Comparison of ENCODE assay signal across 17 cellular contexts in genomic region chr2:143684731-143685364, GRCh38.
DNase-seq lines count a peak whose midpoint lies in the region; ATAC-seq and TF ChIP-seq lines count a peak whose summit lies in the region.
"Had no signal": no experiment of that assay in that cellular context is flagged by ENCODE, and none has a peak within 500 bp of the region (broad histone marks: within the 10 kb centered on the region; RNA-seq: fewer than 3 reads in every experiment).

No MANE protein-coding gene starts in this region.

- CTCF ChIA-PET in RWPE1 (lab: Yijun Ruan, JAX): no interaction called here

- in situ Hi-C loops in SK-MEL-5 (cut with HindIII; ENCODE audit: low pct_unique_long_range_greater_than_20kb, low sequenced_read_pairs): no loop called here

- H3K27ac ChIP-seq in RWPE1: no peak overlapping the region
- H3K27ac ChIP-seq: left ventricle myocardium inferior, psoas muscle had no signal

- no peak for ATAC-seq in HG03196 (IDR thresholded peaks at IDR 0.05; ENCODE audit: unreplicated experiment)
- ATAC-seq: psoas muscle, Right ventricle myocardium inferior had no signal

- DNase-seq in D341Med (ENCODE audit: low spot score) (peak; percentile 20), NCI-H1694 treated with DMSO at 0.1 percent for 48 hours (lab: John Stamatoyannopoulos, UW) (peak; percentile 87), SK-MEL-5 (ENCODE audit: low read depth, low spot score) (peak; percentile 44), medulla oblongata (ENCODE audit: extremely low spot score) (peak; percentile 35), HPDE6-E6E7 (ENCODE audit: extremely low spot score) (no peak), RWPE1 (ENCODE audit: low spot score) (no peak), NCI-H128 (lab: John Stamatoyannopoulos, UW; ENCODE audit: unreplicated experiment) (no peak)
- DNase-seq: activated CD4-positive, alpha-beta T cell treated with anti-CD3 and anti-CD28 coated beads for 1 hour; activated naive CD8-positive, alpha-beta T cell treated with anti-CD3 and anti-CD28 coated beads for 36 hours; immature natural killer cell; IMR-90; left ventricle myocardium inferior; NCI-H187; OCI-M1; psoas muscle had no signal

- TF ChIP-seq CTCF in RWPE1 (conservative IDR thresholded peaks at IDR 0.05; ENCODE audit: low read depth): no peak

- POLR2A ChIA-PET in RWPE1 (lab: Yijun Ruan, JAX; ENCODE audit: low non-redundant PET): no interaction called here

Comparison
In these comparisons a context has a peak if more than half of its experiments do, and no peak if none do; other contexts are left out.
1. DNase-seq: peak in D341Med (single experiment), NCI-H1694 treated with DMSO at 0.1 percent for 48 hours (single experiment), SK-MEL-5 (single experiment) and medulla oblongata (single experiment); none in HPDE6-E6E7 (single experiment), RWPE1 (single experiment) and NCI-H128 (single experiment).